26 cellular contexts compared by ENCODE assay signal in genomic region chr19:4496304-4496703, GRCh38.
"Had no signal": no experiment of that assay in that cellular context is flagged by ENCODE, and none has a peak within 500 bp of the region (broad histone marks: within the 10 kb centered on the region; RNA-seq: fewer than 3 reads in every experiment).

No MANE protein-coding gene starts in this region.

- H3K9me3 ChIP-seq: stomach, suprapubic skin, testis, thoracic aorta, thyroid gland, tibial artery, tibial nerve, transverse colon, upper lobe of left lung, upper lobe of right lung, uterus, vagina had no signal

- DNase-seq: stimulated activated CD4-positive, alpha-beta T cell treated with anti-CD3 and anti-CD28 coated beads, Interleukin-2, amount 100 ng/mL, for 48 hours; stimulated activated CD4-positive, alpha-beta T cell treated with anti-CD3 and anti-CD28 coated beads, Interleukin-4, amount 100 ng/mL, for 1 hour; stimulated activated CD4-positive, alpha-beta T cell treated with anti-CD3 and anti-CD28 coated beads, Interleukin-4, amount 100 ng/mL, for 24 hours; stimulated activated CD4-positive, alpha-beta T cell treated with anti-CD3 and anti-CD28 coated beads, Interleukin-4, amount 100 ng/mL, for 4 hours; stimulated activated CD8-positive, alpha-beta memory T cell treated with anti-CD3 and anti-CD28 coated beads, Interleukin-4, amount 100 ng/mL, for 48 hours; stimulated activated naive B cell treated with anti-CD40 and anti-IgM and Interleukin-4, amounts not matched to agents 10 μg/mL and 1 μg/mL and 100 μg/mL, for 72 hours; stimulated activated naive CD4-positive, alpha-beta T cell; stimulated activated naive CD4-positive, alpha-beta T cell treated with Interleukin-2 at 50 U/mL for 16 hours; stimulated activated naive CD8-positive, alpha-beta T cell treated with anti-CD3 and anti-CD28 coated beads, Interleukin-15, amount 100 ng/mL, for 72 hours; stimulated activated naive CD8-positive, alpha-beta T cell treated with anti-CD3 and anti-CD28 coated beads, Interleukin-15, Interleukin-2, amounts not matched to agents 100 U/mL and 50 U/mL, for 24 hours; stomach; substantia nigra; testis; thyroid gland; tibial artery; transverse colon; upper lobe of right lung; uterus had no signal

- ATAC-seq: stimulated activated memory B cell treated with anti-CD40 and anti-IgM and Interleukin-4, amounts not matched to agents 10 μg/mL and 1 μg/mL and 100 μg/mL, for 72 hours; stimulated activated naive CD8-positive, alpha-beta T cell treated with anti-CD3 and anti-CD28 coated beads, Interleukin-15, Interleukin-2, amounts not matched to agents 100 U/mL and 50 U/mL, for 24 hours; upper lobe of right lung had no signal

- H3K4me1 Mint-ChIP-seq: stimulated activated memory B cell treated with anti-CD40 and anti-IgM and Interleukin-4, amounts not matched to agents 10 μg/mL and 1 μg/mL and 100 μg/mL, for 72 hours; stimulated activated naive B cell treated with anti-CD40 and anti-IgM and Interleukin-4, amounts not matched to agents 10 μg/mL and 1 μg/mL and 100 μg/mL, for 72 hours; stimulated activated naive CD8-positive, alpha-beta T cell treated with anti-CD3 and anti-CD28 coated beads, Interleukin-15, amount 100 ng/mL, for 72 hours had no signal

- H3K27ac Mint-ChIP-seq: stimulated activated memory B cell treated with anti-CD40 and anti-IgM and Interleukin-4, amounts not matched to agents 10 μg/mL and 1 μg/mL and 100 μg/mL, for 72 hours; stimulated activated naive B cell treated with anti-CD40 and anti-IgM and Interleukin-4, amounts not matched to agents 10 μg/mL and 1 μg/mL and 100 μg/mL, for 72 hours; stimulated activated naive CD8-positive, alpha-beta T cell treated with anti-CD3 and anti-CD28 coated beads, Interleukin-15, amount 100 ng/mL, for 72 hours; stimulated activated naive CD8-positive, alpha-beta T cell treated with anti-CD3 and anti-CD28 coated beads, Interleukin-15, Interleukin-2, amounts not matched to agents 100 ng/mL and 50 ng/mL, for 24 hours; type B pancreatic cell had no signal

- H3K4me3 Mint-ChIP-seq: stimulated activated memory B cell treated with anti-CD40 and anti-IgM and Interleukin-4, amounts not matched to agents 10 μg/mL and 1 μg/mL and 100 μg/mL, for 72 hours; stimulated activated naive B cell treated with anti-CD40 and anti-IgM and Interleukin-4, amounts not matched to agents 10 μg/mL and 1 μg/mL and 100 μg/mL, for 72 hours; stimulated activated naive CD8-positive, alpha-beta T cell treated with anti-CD3 and anti-CD28 coated beads, Interleukin-15, amount 100 ng/mL, for 72 hours; stimulated activated naive CD8-positive, alpha-beta T cell treated with anti-CD3 and anti-CD28 coated beads, Interleukin-15, Interleukin-2, amounts not matched to agents 100 ng/mL and 50 ng/mL, for 24 hours; type B pancreatic cell had no signal

- H3K4me3 ChIP-seq: stomach, suprapubic skin, testis, thoracic aorta, thyroid gland, tibial artery, tibial nerve, transverse colon, upper lobe of left lung, upper lobe of right lung, uterus, vagina had no signal

- H3K27ac ChIP-seq: stomach, suprapubic skin, testis, thoracic aorta, thyroid gland, tibial artery, tibial nerve, transverse colon, upper lobe of left lung, upper lobe of right lung, uterus, vagina had no signal

- H3K27me3 ChIP-seq: stomach, suprapubic skin, testis, thyroid gland, tibial artery, tibial nerve, transverse colon, upper lobe of left lung, upper lobe of right lung, uterus, vagina had no signal

- H3K4me1 ChIP-seq: stomach, suprapubic skin, thyroid gland, tibial artery, tibial nerve, transverse colon, upper lobe of left lung, upper lobe of right lung, uterus, vagina had no signal

- H3K36me3 ChIP-seq: uterus had no signal

- H3K27me3 Mint-ChIP-seq: stimulated activated memory B cell treated with anti-CD40 and anti-IgM and Interleukin-4, amounts not matched to agents 10 μg/mL and 1 μg/mL and 100 μg/mL, for 72 hours; stimulated activated naive B cell treated with anti-CD40 and anti-IgM and Interleukin-4, amounts not matched to agents 10 μg/mL and 1 μg/mL and 100 μg/mL, for 72 hours; stimulated activated naive CD8-positive, alpha-beta T cell treated with anti-CD3 and anti-CD28 coated beads, Interleukin-15, amount 100 ng/mL, for 72 hours; stimulated activated naive CD8-positive, alpha-beta T cell treated with anti-CD3 and anti-CD28 coated beads, Interleukin-15, Interleukin-2, amounts not matched to agents 100 ng/mL and 50 ng/mL, for 24 hours; type B pancreatic cell had no signal

- H3K36me3 Mint-ChIP-seq: type B pancreatic cell had no signal

- H3K9me3 Mint-ChIP-seq: stimulated activated memory B cell treated with anti-CD40 and anti-IgM and Interleukin-4, amounts not matched to agents 10 μg/mL and 1 μg/mL and 100 μg/mL, for 72 hours; stimulated activated naive B cell treated with anti-CD40 and anti-IgM and Interleukin-4, amounts not matched to agents 10 μg/mL and 1 μg/mL and 100 μg/mL, for 72 hours; stimulated activated naive CD8-positive, alpha-beta T cell treated with anti-CD3 and anti-CD28 coated beads, Interleukin-15, amount 100 ng/mL, for 72 hours; stimulated activated naive CD8-positive, alpha-beta T cell treated with anti-CD3 and anti-CD28 coated beads, Interleukin-15, Interleukin-2, amounts not matched to agents 100 ng/mL and 50 ng/mL, for 24 hours; type B pancreatic cell had no signal
